ENCODE assay signal across 26 cellular contexts in the genomic region with DNA sequence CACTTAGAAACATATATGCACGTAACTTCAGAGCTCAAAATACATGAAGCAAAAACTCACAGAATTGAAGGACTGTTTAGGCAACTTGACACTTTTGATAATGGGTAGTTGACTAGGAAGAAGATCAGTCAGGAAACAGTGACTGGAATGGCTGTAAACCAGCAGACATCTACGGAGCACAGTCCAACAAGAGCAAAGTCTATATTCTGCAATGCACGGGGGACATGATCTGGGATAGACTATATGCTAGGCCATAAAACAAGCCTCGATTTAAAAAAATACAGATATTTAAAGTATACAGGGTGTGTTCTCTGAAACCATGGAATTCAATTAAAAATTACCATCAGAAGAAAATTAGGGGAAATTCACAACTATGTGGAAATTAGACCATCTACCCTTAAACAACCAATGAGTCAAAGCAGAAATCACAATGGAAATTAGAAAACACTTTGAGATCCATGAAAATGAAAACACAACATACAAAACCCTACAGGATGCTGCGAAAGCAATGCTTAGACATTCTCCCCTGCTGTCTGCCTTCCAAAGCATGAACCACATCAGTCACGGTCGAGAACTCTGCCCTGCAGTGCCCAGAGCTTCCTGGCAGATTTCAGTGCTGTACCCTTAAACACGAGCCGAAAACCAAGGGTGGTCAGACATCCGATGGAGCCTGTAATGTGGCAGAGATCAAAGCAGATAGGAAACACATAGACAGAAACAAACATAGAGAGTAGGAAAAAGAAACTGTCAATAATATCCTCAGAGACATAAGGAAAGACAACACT.
"Had no signal": no experiment of that assay in that cellular context is flagged by ENCODE, and none has a peak within 500 bp of the region (broad histone marks: within the 10 kb centered on the region; RNA-seq: fewer than 3 reads in every experiment).

No MANE protein-coding gene starts in this region.

- H3K9me3 ChIP-seq: colonic mucosa, gastroesophageal sphincter, heart left ventricle, lower lobe of right lung, ovary, psoas muscle, spleen, suprapubic skin, transverse colon, upper lobe of right lung, uterus had no signal

- H3K27ac ChIP-seq: colonic mucosa, epithelial cell of prostate, foreskin keratinocyte, gastroesophageal sphincter, heart left ventricle, hepatocyte, lower lobe of right lung, ovary, psoas muscle, skin epidermis, spleen, suprapubic skin, transverse colon, upper lobe of right lung, uterus had no signal

- H3K4me3 ChIP-seq: colonic mucosa, gastroesophageal sphincter, heart left ventricle, hepatocyte, lower lobe of right lung, ovary, psoas muscle, skin epidermis, spleen, suprapubic skin, transverse colon, upper lobe of right lung, uterus had no signal

- ATAC-seq: esophagus mucosa; foreskin keratinocyte; gastroesophageal sphincter; heart left ventricle; left ventricle myocardium superior; lower lobe of right lung; psoas muscle; right cardiac atrium; stimulated activated memory B cell treated with anti-CD40 and anti-IgM and Interleukin-4, amounts not matched to agents 10 μg/mL and 1 μg/mL and 100 μg/mL, for 72 hours; upper lobe of right lung had no signal

- H3K4me2 ChIP-seq: hepatocyte had no signal

- H2AFZ ChIP-seq: hepatocyte had no signal

- H3K4me1 ChIP-seq: colonic mucosa, foreskin keratinocyte, gastroesophageal sphincter, heart left ventricle, lower lobe of right lung, psoas muscle, spleen, suprapubic skin, transverse colon, upper lobe of right lung, uterus had no signal

- H3K27me3 ChIP-seq: colonic mucosa, foreskin keratinocyte, hepatocyte, ovary, spleen, suprapubic skin, transverse colon, upper lobe of right lung, uterus had no signal

- H3K79me2 ChIP-seq: hepatocyte had no signal

- H3K36me3 ChIP-seq: colonic mucosa, gastroesophageal sphincter, heart left ventricle, lower lobe of right lung, ovary, spleen, suprapubic skin, transverse colon, upper lobe of right lung, uterus had no signal

- FAIRE-seq: islet of Langerhans had no signal

- DNase-seq: colonic mucosa; effector CD8-positive, alpha-beta T cell; endodermal cell; foreskin keratinocyte; heart left ventricle; left ventricle myocardium superior; lower lobe of right lung; naive thymus-derived CD8-positive, alpha-beta T cell; nephron progenitor cell; occipital lobe; ovary; psoas muscle; right cardiac atrium; spleen; stimulated activated CD4-positive, alpha-beta T cell treated with anti-CD3 and anti-CD28 coated beads, Interleukin-4, amount 100 ng/mL, for 4 hours; transverse colon; upper lobe of right lung; uterus had no signal
